Comparison of ENCODE assay signal across 12 cellular contexts in genomic region chr7:30726296-30727006, GRCh38. TPM values are rescaled to one million over a fixed set of nuclear protein-coding genes. Genes with fewer than 3 reads are reported as not detected.
DNase-seq lines count a peak whose midpoint lies in the region; ATAC-seq and TF ChIP-seq lines count a peak whose summit lies in the region.
"Had no signal": no experiment of that assay in that cellular context is flagged by ENCODE, and none has a peak within 500 bp of the region (broad histone marks: within the 10 kb centered on the region; RNA-seq: fewer than 3 reads in every experiment).

No MANE protein-coding gene starts in this region.

- ATAC-seq in activated CD8-positive, alpha-beta memory T cell treated with anti-CD3 and anti-CD28 coated beads, Interleukin-2, amount 10 ng/mL, durations not matched to agents 7 days and 5 days: peak; percentile 17
- peak; percentile 6 to 17 for ATAC-seq in activated naive CD4-positive, alpha-beta T cell treated with anti-CD3 and anti-CD28 coated beads, Interleukin-2, amount 50 U/mL, for 72 hours
- no peak for ATAC-seq in stimulated activated effector memory CD8-positive, alpha-beta T cell treated with anti-CD3 and anti-CD28 coated beads, Interleukin-12 subunit alpha, Interleukin-12 subunit beta, amount 100 ng/mL, for 72 hours
- ATAC-seq in GM21786 (IDR thresholded peaks at IDR 0.05; ENCODE audit: unreplicated experiment) (no peak), GM19351 (IDR thresholded peaks at IDR 0.05; ENCODE audit: unreplicated experiment) (no peak)

- peak overlapping the region; percentile 80 for H3K4me3 Mint-ChIP-seq in activated CD8-positive, alpha-beta memory T cell treated with anti-CD3 and anti-CD28 coated beads, Interleukin-2, amount 10 ng/mL, durations not matched to agents 7 days and 5 days
- H3K4me3 Mint-ChIP-seq in stimulated activated effector memory CD8-positive, alpha-beta T cell treated with anti-CD3 and anti-CD28 coated beads, Interleukin-12 subunit alpha, Interleukin-12 subunit beta, amount 100 ng/mL, for 72 hours: peak overlapping the region; percentile 55

- DNase-seq in activated CD8-positive, alpha-beta memory T cell treated with anti-CD3 and anti-CD28 coated beads, Interleukin-2, amount 10 ng/mL, durations not matched to agents 7 days and 5 days: peak; percentile 58
- DNase-seq in activated CD8-positive, alpha-beta memory T cell treated with anti-CD3 and anti-CD28 coated beads, Interleukin-2, amount 50 U/mL, for 48 hours: no peak
- DNase-seq in OCI-M1 (lab: John Stamatoyannopoulos, UW) (peak; percentile 38), brain microvascular endothelial cell (no peak)
- no peak for DNase-seq in activated naive CD4-positive, alpha-beta T cell treated with anti-CD3 and anti-CD28 coated beads, Interleukin-2, amount 50 U/mL, for 72 hours (ENCODE audit: low spot score in 2 of 2)
- peak in 1 of 2 donors; percentile 55 for DNase-seq in stimulated activated effector memory CD8-positive, alpha-beta T cell treated with anti-CD3 and anti-CD28 coated beads, Interleukin-12 subunit alpha, Interleukin-12 subunit beta, amount 100 ng/mL, for 72 hours (ENCODE audit: low spot score in 2 of 2)
- DNase-seq: cerebellar nuclear complex, NCI-H146, SW 1271, trophoblast cell had no signal

- H3K36me3 Mint-ChIP-seq in activated CD8-positive, alpha-beta memory T cell treated with anti-CD3 and anti-CD28 coated beads, Interleukin-2, amount 10 ng/mL, durations not matched to agents 7 days and 5 days: no peaks in the 10 kb centered on the region
- no peaks in the 10 kb centered on the region for H3K36me3 Mint-ChIP-seq in activated naive CD4-positive, alpha-beta T cell treated with anti-CD3 and anti-CD28 coated beads, Interleukin-2, amount 50 U/mL, for 72 hours
- H3K36me3 Mint-ChIP-seq in stimulated activated effector memory CD8-positive, alpha-beta T cell treated with anti-CD3 and anti-CD28 coated beads, Interleukin-12 subunit alpha, Interleukin-12 subunit beta, amount 100 ng/mL, for 72 hours: no peaks in the 10 kb centered on the region

- H3K27me3 ChIP-seq in brain microvascular endothelial cell (replicated peaks): peaks cover 22% of the 10 kb centered on the region

- H3K36me3 ChIP-seq in brain microvascular endothelial cell (replicated peaks): no peaks in the 10 kb centered on the region

- no peak for TF ChIP-seq CTCF in brain microvascular endothelial cell (IDR thresholded peaks at IDR 0.05; ENCODE audit: low read depth, low read length, missing control alignments)

- H3K9me3 Mint-ChIP-seq in activated CD8-positive, alpha-beta memory T cell treated with anti-CD3 and anti-CD28 coated beads, Interleukin-2, amount 10 ng/mL, durations not matched to agents 7 days and 5 days (ENCODE audit: low read depth): no peaks in the 10 kb centered on the region
- no peaks in the 10 kb centered on the region for H3K9me3 Mint-ChIP-seq in activated naive CD4-positive, alpha-beta T cell treated with anti-CD3 and anti-CD28 coated beads, Interleukin-2, amount 50 U/mL, for 72 hours
- H3K9me3 Mint-ChIP-seq in stimulated activated effector memory CD8-positive, alpha-beta T cell treated with anti-CD3 and anti-CD28 coated beads, Interleukin-12 subunit alpha, Interleukin-12 subunit beta, amount 100 ng/mL, for 72 hours: no peaks in the 10 kb centered on the region

- H3K4me3 ChIP-seq in brain microvascular endothelial cell (ENCODE audit: low read depth, low read length): no peak overlapping the region

- in situ Hi-C loops in brain microvascular endothelial cell (cut with HindIII; ENCODE audit: low pct_ligation_motif_present, low sequenced_read_pairs): no loop called here

- H3K27me3 Mint-ChIP-seq in activated CD8-positive, alpha-beta memory T cell treated with anti-CD3 and anti-CD28 coated beads, Interleukin-2, amount 10 ng/mL, durations not matched to agents 7 days and 5 days: no peaks in the 10 kb centered on the region

- H3K27ac Mint-ChIP-seq in activated CD8-positive, alpha-beta memory T cell treated with anti-CD3 and anti-CD28 coated beads, Interleukin-2, amount 10 ng/mL, durations not matched to agents 7 days and 5 days: peak overlapping the region; percentile 91
- H3K27ac Mint-ChIP-seq in activated naive CD4-positive, alpha-beta T cell treated with anti-CD3 and anti-CD28 coated beads, Interleukin-2, amount 50 U/mL, for 72 hours: peak overlapping the region; percentile 85 to 89
- H3K27ac Mint-ChIP-seq in stimulated activated effector memory CD8-positive, alpha-beta T cell treated with anti-CD3 and anti-CD28 coated beads, Interleukin-12 subunit alpha, Interleukin-12 subunit beta, amount 100 ng/mL, for 72 hours: peak overlapping the region; percentile 86

- H3K4me1 Mint-ChIP-seq in activated CD8-positive, alpha-beta memory T cell treated with anti-CD3 and anti-CD28 coated beads, Interleukin-2, amount 10 ng/mL, durations not matched to agents 7 days and 5 days: peaks cover 44% of the 10 kb centered on the region
- peaks cover 39% of the 10 kb centered on the region for H3K4me1 Mint-ChIP-seq in stimulated activated effector memory CD8-positive, alpha-beta T cell treated with anti-CD3 and anti-CD28 coated beads, Interleukin-12 subunit alpha, Interleukin-12 subunit beta, amount 100 ng/mL, for 72 hours

- CTCF ChIA-PET in activated CD8-positive, alpha-beta memory T cell treated with anti-CD3 and anti-CD28 coated beads, Interleukin-2, amount 10 ng/mL, durations not matched to agents 7 days and 5 days (lab: Charles Lee): interaction anchor here (1.2 to 10.2 kb wide), 8 partner anchors 13 to 132 kb away, joined by 3 to 130 read pairs (median 4); partner anchors contain the start of genes CRHR2 and GARS1

- no peak overlapping the region for H3K27ac ChIP-seq in brain microvascular endothelial cell

RNA-seq across cellular contexts. Expression of gene INMT, which starts 25.5 kb away (rescaled TPM):
- under 1 TPM in 1 of 2 experiments, not detected in 1; 0.12 TPM for total RNA-seq in activated CD8-positive, alpha-beta memory T cell treated with anti-CD3 and anti-CD28 coated beads, Interleukin-2, amount 10 ng/mL, durations not matched to agents 7 days and 5 days
- under 1 TPM in 1 of 2 donors, not detected in 1; 0.33 TPM for total RNA-seq in activated naive CD4-positive, alpha-beta T cell treated with anti-CD3 and anti-CD28 coated beads, Interleukin-2, amount 50 U/mL, for 72 hours

RNA-seq across cellular contexts. Expression of gene CRHR2, which starts 44.2 kb away (rescaled TPM):
- total RNA-seq in activated CD8-positive, alpha-beta memory T cell treated with anti-CD3 and anti-CD28 coated beads, Interleukin-2, amount 10 ng/mL, durations not matched to agents 7 days and 5 days: not detected
- total RNA-seq in activated naive CD4-positive, alpha-beta T cell treated with anti-CD3 and anti-CD28 coated beads, Interleukin-2, amount 50 U/mL, for 72 hours: not detected

RNA-seq across cellular contexts. Expression of gene MINDY4, which starts 44.8 kb away (rescaled TPM):
- total RNA-seq in activated CD8-positive, alpha-beta memory T cell treated with anti-CD3 and anti-CD28 coated beads, Interleukin-2, amount 10 ng/mL, durations not matched to agents 7 days and 5 days: 1 to 10 TPM; 1.1 to 1.3 TPM
- total RNA-seq in activated naive CD4-positive, alpha-beta T cell treated with anti-CD3 and anti-CD28 coated beads, Interleukin-2, amount 50 U/mL, for 72 hours: 1 to 10 TPM in 1 of 2 donors, under 1 TPM in 1; 0.32 to 1.9 TPM

Comparison
In these comparisons a context has a peak if more than half of its experiments do, and no peak if none do; other contexts are left out.
1. DNase-seq: peak in activated CD8-positive, alpha-beta memory T cell treated with anti-CD3 and anti-CD28 coated beads, Interleukin-2, amount 10 ng/mL, durations not matched to agents 7 days and 5 days (single experiment) and OCI-M1 (single experiment); none in activated CD8-positive, alpha-beta memory T cell treated with anti-CD3 and anti-CD28 coated beads, Interleukin-2, amount 50 U/mL, for 48 hours (single experiment), activated naive CD4-positive, alpha-beta T cell treated with anti-CD3 and anti-CD28 coated beads, Interleukin-2, amount 50 U/mL, for 72 hours (0 of 2) and brain microvascular endothelial cell (single experiment).
2. ATAC-seq: peak in activated CD8-positive, alpha-beta memory T cell treated with anti-CD3 and anti-CD28 coated beads, Interleukin-2, amount 10 ng/mL, durations not matched to agents 7 days and 5 days (single experiment) and activated naive CD4-positive, alpha-beta T cell treated with anti-CD3 and anti-CD28 coated beads, Interleukin-2, amount 50 U/mL, for 72 hours (2 of 2); none in stimulated activated effector memory CD8-positive, alpha-beta T cell treated with anti-CD3 and anti-CD28 coated beads, Interleukin-12 subunit alpha, Interleukin-12 subunit beta, amount 100 ng/mL, for 72 hours (single experiment), GM21786 (single experiment) and GM19351 (single experiment).
3. Peak in every context shown above with its lines, with median percentiles within 50 percentile points of each other: H3K27ac Mint-ChIP-seq.